Comparison of ENCODE assay signal across 24 cellular contexts in genomic region chr16:81026429-81026828, GRCh38. TPM values are rescaled to one million over a fixed set of nuclear protein-coding genes. Genes with fewer than 3 reads are reported as not detected.
A peak's percentile ranks its signal among the peaks of the same experiment; 100 is the strongest.
DNase-seq lines count a peak whose midpoint lies in the region; ATAC-seq, FAIRE-seq and TF ChIP-seq lines count a peak whose summit lies in the region.
"Had no signal": no experiment of that assay in that cellular context is flagged by ENCODE, and none has a peak within 500 bp of the region (broad histone marks: within the 10 kb centered on the region; RNA-seq: fewer than 3 reads in every experiment).

No MANE protein-coding gene starts in this region.

- no peak overlapping the region for H3K4me2 ChIP-seq in IMR-90 (ENCODE audit: low read depth, low read length)
- no peak overlapping the region for H3K4me2 ChIP-seq in K562 (ENCODE audit: insufficient read depth, low read length)
- H3K4me2 ChIP-seq: BLaER1 had no signal

- no peak overlapping the region for H2BK15ac ChIP-seq in IMR-90 (ENCODE audit: low read depth, low read length)

- no peak for TF ChIP-seq RAD21 in IMR-90 (IDR thresholded peaks at IDR 0.05; ENCODE audit: low read length)
- no peak for TF ChIP-seq RAD21 in K562 (CRISPR knock-in tag; conservative IDR thresholded peaks at IDR 0.05 in 1 of 2, IDR thresholded peaks at IDR 0.05 in 1 of 2)

- no peak for TF ChIP-seq CTCF in IMR-90 (conservative IDR thresholded peaks at IDR 0.05; ENCODE audit: low read depth, low read length)
- TF ChIP-seq CTCF in K562 (IDR thresholded peaks at IDR 0.05 in 2 of 3, conservative IDR thresholded peaks at IDR 0.05 in 1 of 3; ENCODE audit: insufficient read depth in 2 of 3, low read depth in 1 of 3, low read length in 3 of 3), result no peak

- H2AFZ ChIP-seq in IMR-90 (replicated peaks; ENCODE audit: low read length, poor library complexity) (no peak overlapping the region), K562 (ENCODE audit: low read depth, low read length) (no peak overlapping the region)

- TF ChIP-seq POLR2A in IMR-90 (IDR thresholded peaks at IDR 0.05; ENCODE audit: low read depth, low read length), result no peak
- TF ChIP-seq POLR2A in K562 (conservative IDR thresholded peaks at IDR 0.05), result no peak

- H3K36me3 ChIP-seq in IMR-90 (ENCODE audit: control insufficient read depth, insufficient read depth, low read length) (peaks cover 6% of the 10 kb centered on the region), K562 (ENCODE audit: control insufficient read depth, insufficient read depth, low read length) (peaks cover 77% of the 10 kb centered on the region)

- no peak overlapping the region for H4K8ac ChIP-seq in IMR-90 (ENCODE audit: low read depth in 2 of 2, low read length in 2 of 2)

- ATAC-seq in IMR-90 (ENCODE audit: low read depth) (no peak), K562 (no peak), HG02588 (IDR thresholded peaks at IDR 0.05; ENCODE audit: unreplicated experiment) (no peak), GM21717 (IDR thresholded peaks at IDR 0.05; ENCODE audit: unreplicated experiment) (no peak)

- no peaks in the 10 kb centered on the region for H3K9me3 ChIP-seq in IMR-90 (ENCODE audit: control insufficient read depth, insufficient read depth, low read length)
- H3K9me3 ChIP-seq in K562 (replicated peaks; ENCODE audit: control insufficient read depth, insufficient read depth, low read depth, low read length), result no peaks in the 10 kb centered on the region
- H3K9me3 ChIP-seq: BE2C, BLaER1 had no signal

- POLR2A ChIA-PET in IMR-90 (lab: Charles Lee; ENCODE audit: unreplicated experiment) (no interaction called here), K562 (lab: Yijun Ruan, JAX) (no interaction called here)

- H3K4me3 ChIP-seq in IMR-90 (ENCODE audit: insufficient read depth, low read depth, low read length) (no peak overlapping the region), K562 (no peak overlapping the region)
- H3K4me3 ChIP-seq: BLaER1 had no signal

- no peak overlapping the region for H3K4ac ChIP-seq in IMR-90 (ENCODE audit: low read depth, low read length)

- H3K79me2 ChIP-seq in K562 (ENCODE audit: control insufficient read depth, insufficient read depth, low read length), result no peaks in the 10 kb centered on the region

- FAIRE-seq in G401.6 (lab: Jason Lieb, UNC) (peak; percentile 64), K562 (lab: Jason Lieb, UNC) (no peak)
- FAIRE-seq: A204.1, GM12891 had no signal

- H4K5ac ChIP-seq in IMR-90 (ENCODE audit: low read depth, low read length), result no peak overlapping the region

- dilution Hi-C loops in IMR-90 (cut with HindIII; ENCODE audit: low sequenced_read_pairs, unreplicated experiment), result no loop called here

- no peak overlapping the region for H3K18ac ChIP-seq in IMR-90 (ENCODE audit: low read depth, low read length)

- WGBS in IMR-90 (ENCODE audit: extremely low coverage in 2 of 2, insufficient read length in 1 of 2), 2 experiments, result no CpG with 5 or more reads among the region's 4 CpGs
- whole genome bisulfite sequencing in K562 (ENCODE audit: insufficient coverage, low coverage, missing lambda C conversion rate), result 79% methylated on average over 4 of the region's 4 CpGs

- no peak for DNase-seq in IMR-90
- no peak for DNase-seq in K562 (ENCODE audit: extremely low read depth in 1 of 4, low spot score in 3 of 4)
- DNase-seq in NCI-H187 (lab: John Stamatoyannopoulos, UW), result no peak
- DNase-seq: 8988T; ACHN; BE2C; C1 segment of cervical spinal cord; CD4-positive, alpha-beta memory T cell; CD4-positive, CD25-positive, alpha-beta regulatory T cell; CD8-positive, alpha-beta memory T cell; COR-L47; DMS 273 treated with DMSO at 0.1 percent for 48 hours; DMS153; DMS53; DMS79; DND-41; EL; GF-D8 had no signal

- intact Hi-C loops in IMR-90 (cut with micrococcal nuclease), result no loop called here
- intact Hi-C loops in K562 (cut with micrococcal nuclease), result no loop called here

- H4K20me1 ChIP-seq in IMR-90 (ENCODE audit: insufficient read depth, low read length) (no peaks in the 10 kb centered on the region), K562 (replicated peaks; ENCODE audit: control insufficient read depth, insufficient read depth, low read length) (no peaks in the 10 kb centered on the region)
- H4K20me1 ChIP-seq: BLaER1 had no signal

- BruUV-seq in IMR-90 (replicated peaks; lab: Mats Ljungman, UMichigan), result no TSS peak
- no TSS peak for BruUV-seq in K562 (replicated peaks; lab: Mats Ljungman, UMichigan)

- H3K27me3 ChIP-seq in IMR-90 (ENCODE audit: control insufficient read depth, insufficient read depth, low read length) (no peaks in the 10 kb centered on the region), K562 (ENCODE audit: control insufficient read depth in 2 of 2, insufficient read depth in 2 of 2, low read length in 2 of 2) (no peaks in the 10 kb centered on the region)
- H3K27me3 ChIP-seq: BE2C, BLaER1 had no signal

- no peak overlapping the region for H3K27ac ChIP-seq in IMR-90 (ENCODE audit: insufficient read depth, low read length)
- H3K27ac ChIP-seq in K562 (ENCODE audit: extremely low read depth, low read depth, low read length), result no peak overlapping the region
- H3K27ac ChIP-seq: BLaER1 had no signal

- 0 out of 4 replicates have a peak, but pooled peaks cover 0 to under 1% of the 10 kb centered on the region in 2 experiments for H3K79me1 ChIP-seq in IMR-90 (ENCODE audit: low read depth in 1 of 2, low read length in 2 of 2)

- H3K9me1 ChIP-seq in IMR-90 (ENCODE audit: insufficient read depth, low read length), result no peaks in the 10 kb centered on the region
- H3K9me1 ChIP-seq in K562 (ENCODE audit: control insufficient read depth, insufficient read depth, low read length), result no peaks in the 10 kb centered on the region

- no peak overlapping the region for H2AK5ac ChIP-seq in IMR-90 (ENCODE audit: low read depth, low read length)

- no peak overlapping the region for H3K56ac ChIP-seq in IMR-90 (ENCODE audit: extremely low read depth, insufficient read depth, low read length)

- H4K91ac ChIP-seq in IMR-90 (ENCODE audit: insufficient read depth, low read depth, low read length), result no peak overlapping the region

- no peak overlapping the region for H2AK9ac ChIP-seq in IMR-90 (replicated peaks; ENCODE audit: low read depth, low read length, poor library complexity)

- H2BK20ac ChIP-seq in IMR-90 (ENCODE audit: low read depth, low read length), result no peak overlapping the region

- H3K23ac ChIP-seq in IMR-90 (ENCODE audit: low read depth, low read length), result no peak overlapping the region

- no peak overlapping the region for H2BK5ac ChIP-seq in IMR-90 (ENCODE audit: low read depth, low read length, poor library complexity, severe bottlenecking)

- CTCF ChIA-PET in IMR-90 (lab: Yijun Ruan, JAX), result no interaction called here
- CTCF ChIA-PET in K562 (lab: Yijun Ruan, JAX; ENCODE audit: low intra/inter-chr PET ratio), result no interaction called here

- H2BK120ac ChIP-seq in IMR-90 (ENCODE audit: low read depth, low read length), result no peak overlapping the region

- no peaks in the 10 kb centered on the region for H3K4me1 ChIP-seq in IMR-90 (ENCODE audit: control insufficient read depth, insufficient read depth, low read length)
- no peaks in the 10 kb centered on the region for H3K4me1 ChIP-seq in K562 (replicated peaks in 1 of 2; ENCODE audit: control insufficient read depth in 2 of 2, insufficient read depth in 2 of 2, low read length in 2 of 2)
- H3K4me1 ChIP-seq: BE2C, BLaER1 had no signal

- TF ChIP-seq EP300 in K562 (IDR thresholded peaks at IDR 0.05; ENCODE audit: low read length), result no peak

- H3K14ac ChIP-seq in IMR-90 (replicated peaks; ENCODE audit: low read depth, low read length), result no peak overlapping the region

- in situ Hi-C loops in IMR-90 (cut with MboI; ENCODE audit: low sequenced_read_pairs), result loop anchor here (25.0 kb wide), 1 partner anchor 711 kb away; no protein-coding TSS in a partner anchor
- in situ Hi-C loops in K562 (cut with MboI), result no loop called here

- H3K9ac ChIP-seq in IMR-90 (ENCODE audit: low read depth, low read length) (no peak overlapping the region), K562 (ENCODE audit: insufficient read depth in 1 of 2, low read depth in 2 of 2, low read length in 2 of 2) (no peak overlapping the region)
- H3K9ac ChIP-seq: BLaER1 had no signal

RNA-seq across cellular contexts. Expression of gene ATMIN, which starts 9.2 kb away (rescaled TPM):
- total RNA-seq in IMR-90 (2012; rRNA removed) (38.9 and 45.9 TPM in 2 replicates), K562 (2014; rRNA removed) (16.5 and 20.5 TPM in 2 replicates), K562 (2014; rRNA removed; fragmentation: Illumina TruSeq; extraction: Trizol) (35.3 and 38.8 TPM in 2 replicates), K562 (2015; rRNA removed; fragmentation: Illumina TruSeq; extraction: Trizol) (39.4 and 40.9 TPM in 2 replicates), K562 (2021) (22.5 and 23.4 TPM in 2 replicates)
- polyA plus RNA-seq in IMR-90 (2012; rRNA removed) (13.5 and 15.8 TPM in 2 replicates), K562 (2011; rRNA removed) (21.3 and 29.2 TPM in 2 replicates), K562 (2014; fragmentation: Illumina TruSeq; extraction: Trizol) (28.1 and 31.3 TPM in 2 replicates), K562 (2014; fragmentation: Nextera tagmentation; extraction: Ambion mirVana) (1 to 10 TPM; 6.7 to 7.8 TPM), K562 (2014; rRNA removed) (15.3 and 19.3 TPM in 2 replicates)
- 5.0 and 5.6 TPM in 2 replicates for polyA plus RNA-seq in IMR-90 (2012; cell fraction: cytosol; rRNA removed)
- 1.9 and 13.6 TPM in 2 replicates for polyA plus RNA-seq in IMR-90 (2012; cell fraction: nucleus; rRNA removed; ENCODE audit: low replicate concordance)
- total RNA-seq in K562 (2011; cell fraction: chromatin; rRNA removed; ENCODE audit: low replicate concordance), result 22.3 and 56.7 TPM in 2 replicates
- 18.6 and 19.5 TPM in 2 replicates for total RNA-seq in K562 (2011; cell fraction: nucleolus; rRNA removed)
- 27.1 and 32.0 TPM in 2 replicates for total RNA-seq in K562 (2011; cell fraction: nucleoplasm; rRNA removed)
- polyA plus RNA-seq in K562 (2011; cell fraction: cytosol; rRNA removed), result 12.2 and 16.4 TPM in 2 replicates
- polyA plus RNA-seq in K562 (2011; cell fraction: nucleus; rRNA removed), result 16.4 and 17.0 TPM in 2 replicates
- 13.7 and 17.9 TPM in 2 replicates for polyA plus RNA-seq in K562 (2012)
- 32.5 and 37.6 TPM in 2 replicates for polyA minus RNA-seq in K562 (2011; rRNA and poly(A)+ RNA removed)
- 8.8 and 16.4 TPM in 2 replicates for polyA minus RNA-seq in K562 (2011; cell fraction: cytosol; rRNA and poly(A)+ RNA removed)
- 13.1 and 24.1 TPM in 2 replicates for polyA minus RNA-seq in K562 (2011; cell fraction: nucleus; rRNA and poly(A)+ RNA removed)

RNA-seq across cellular contexts. Expression of gene CENPN, which starts 19.4 kb away (rescaled TPM):
- total RNA-seq in IMR-90 (2012; rRNA removed), result 22.8 and 34.4 TPM in 2 replicates
- polyA plus RNA-seq in IMR-90 (2012; rRNA removed), result 20.5 and 37.4 TPM in 2 replicates
- polyA plus RNA-seq in IMR-90 (2012; cell fraction: cytosol; rRNA removed), result 3.3 and 7.3 TPM in 2 replicates
- 4.6 and 6.2 TPM in 2 replicates for polyA plus RNA-seq in IMR-90 (2012; cell fraction: nucleus; rRNA removed; ENCODE audit: low replicate concordance)
- total RNA-seq in K562 (2011; cell fraction: chromatin; rRNA removed; ENCODE audit: low replicate concordance), result 44.6 and 60.6 TPM in 2 replicates
- total RNA-seq in K562 (2011; cell fraction: nucleolus; rRNA removed), result 31.3 and 39.4 TPM in 2 replicates
- 28.4 and 36.6 TPM in 2 replicates for total RNA-seq in K562 (2011; cell fraction: nucleoplasm; rRNA removed)
- 64.6 and 140 TPM in 2 replicates for total RNA-seq in K562 (2014; rRNA removed)
- total RNA-seq in K562 (2014; rRNA removed; fragmentation: Illumina TruSeq; extraction: Trizol), result 161 and 186 TPM in 2 replicates
- total RNA-seq in K562 (2015; rRNA removed; fragmentation: Illumina TruSeq; extraction: Trizol), result 103 and 106 TPM in 2 replicates
- total RNA-seq in K562 (2021), result 87.6 and 92.3 TPM in 2 replicates
- 95.8 and 123 TPM in 2 replicates for polyA plus RNA-seq in K562 (2011; rRNA removed)
- 36.0 and 53.1 TPM in 2 replicates for polyA plus RNA-seq in K562 (2011; cell fraction: cytosol; rRNA removed)
- 27.2 and 47.1 TPM in 2 replicates for polyA plus RNA-seq in K562 (2011; cell fraction: nucleus; rRNA removed)
- 92.4 and 304 TPM in 2 replicates for polyA plus RNA-seq in K562 (2012)
- 140 and 158 TPM in 2 replicates for polyA plus RNA-seq in K562 (2014; fragmentation: Illumina TruSeq; extraction: Trizol)
- polyA plus RNA-seq in K562 (2014; fragmentation: Nextera tagmentation; extraction: Ambion mirVana), result 100 to 1,000 TPM; 343 to 384 TPM
- polyA plus RNA-seq in K562 (2014; rRNA removed), result 209 and 279 TPM in 2 replicates
- 92.7 and 93.9 TPM in 2 replicates for polyA minus RNA-seq in K562 (2011; rRNA and poly(A)+ RNA removed)
- polyA minus RNA-seq in K562 (2011; cell fraction: cytosol; rRNA and poly(A)+ RNA removed), result 42.0 and 48.2 TPM in 2 replicates
- polyA minus RNA-seq in K562 (2011; cell fraction: nucleus; rRNA and poly(A)+ RNA removed), result 28.3 and 30.8 TPM in 2 replicates

RNA-seq across cellular contexts. Expression of gene CMC2, which starts 19.7 kb away (rescaled TPM):
- total RNA-seq in IMR-90 (2012; rRNA removed), result 57.0 and 81.4 TPM in 2 replicates
- polyA plus RNA-seq in IMR-90 (2012; rRNA removed), result 104 and 108 TPM in 2 replicates
- polyA plus RNA-seq in IMR-90 (2012; cell fraction: cytosol; rRNA removed), result 75.5 and 109 TPM in 2 replicates
- polyA plus RNA-seq in IMR-90 (2012; cell fraction: nucleus; rRNA removed; ENCODE audit: low replicate concordance), result 19.9 and 36.3 TPM in 2 replicates
- total RNA-seq in K562 (2011; cell fraction: chromatin; rRNA removed; ENCODE audit: low replicate concordance), result 47.9 and 97.0 TPM in 2 replicates
- total RNA-seq in K562 (2011; cell fraction: nucleolus; rRNA removed), result 47.9 and 67.9 TPM in 2 replicates
- total RNA-seq in K562 (2011; cell fraction: nucleoplasm; rRNA removed), result 50.2 and 70.3 TPM in 2 replicates
- 122 and 192 TPM in 2 replicates for total RNA-seq in K562 (2014; rRNA removed)
- 144 and 165 TPM in 2 replicates for total RNA-seq in K562 (2014; rRNA removed; fragmentation: Illumina TruSeq; extraction: Trizol)
- 124 and 143 TPM in 2 replicates for total RNA-seq in K562 (2015; rRNA removed; fragmentation: Illumina TruSeq; extraction: Trizol)
- 166 and 189 TPM in 2 replicates for total RNA-seq in K562 (2021)
- 224 and 304 TPM in 2 replicates for polyA plus RNA-seq in K562 (2011; rRNA removed)
- polyA plus RNA-seq in K562 (2011; cell fraction: cytosol; rRNA removed), result 185 and 294 TPM in 2 replicates
- 100 and 142 TPM in 2 replicates for polyA plus RNA-seq in K562 (2011; cell fraction: nucleus; rRNA removed)
- 144 and 242 TPM in 2 replicates for polyA plus RNA-seq in K562 (2012)
- 172 and 255 TPM in 2 replicates for polyA plus RNA-seq in K562 (2014; fragmentation: Illumina TruSeq; extraction: Trizol)
- polyA plus RNA-seq in K562 (2014; fragmentation: Nextera tagmentation; extraction: Ambion mirVana), result 100 to 1,000 TPM; 434 to 501 TPM
- polyA plus RNA-seq in K562 (2014; rRNA removed), result 230 and 250 TPM in 2 replicates
- 73.7 and 81.3 TPM in 2 replicates for polyA minus RNA-seq in K562 (2011; rRNA and poly(A)+ RNA removed)
- polyA minus RNA-seq in K562 (2011; cell fraction: cytosol; rRNA and poly(A)+ RNA removed), result 37.5 and 45.1 TPM in 2 replicates
- 59.8 and 62.9 TPM in 2 replicates for polyA minus RNA-seq in K562 (2011; cell fraction: nucleus; rRNA and poly(A)+ RNA removed)

RNA-seq across cellular contexts. Expression of gene C16orf46, which starts 50.6 kb away (rescaled TPM):
- under 0.01 and 0.72 TPM in 2 replicates for total RNA-seq in IMR-90 (2012; rRNA removed)
- polyA plus RNA-seq in IMR-90 (2012; rRNA removed), result 0.27 and 0.55 TPM in 2 replicates
- polyA plus RNA-seq in IMR-90 (2012; cell fraction: cytosol; rRNA removed), result 0.23 TPM in 1 of 2 replicates, not detected in the other
- 0.25 TPM in 1 of 2 replicates, not detected in the other for polyA plus RNA-seq in IMR-90 (2012; cell fraction: nucleus; rRNA removed; ENCODE audit: low replicate concordance)
- total RNA-seq in K562 (2011; cell fraction: chromatin; rRNA removed; ENCODE audit: low replicate concordance), result 1.1 and 1.4 TPM in 2 replicates
- total RNA-seq in K562 (2011; cell fraction: nucleolus; rRNA removed), result 0.26 and 0.67 TPM in 2 replicates
- total RNA-seq in K562 (2011; cell fraction: nucleoplasm; rRNA removed), result 0.53 and 0.81 TPM in 2 replicates
- 0.54 TPM in 1 of 2 replicates, not detected in the other for total RNA-seq in K562 (2014; rRNA removed)
- total RNA-seq in K562 (2014; rRNA removed; fragmentation: Illumina TruSeq; extraction: Trizol), result 0.19 TPM in 1 of 2 replicates, not detected in the other
- 0.23 and 0.33 TPM in 2 replicates for total RNA-seq in K562 (2015; rRNA removed; fragmentation: Illumina TruSeq; extraction: Trizol)
- total RNA-seq in K562 (2021), result 0.47 and 1.0 TPM in 2 replicates
- 0.35 and 0.36 TPM in 2 replicates for polyA plus RNA-seq in K562 (2011; rRNA removed)
- 0.62 and 0.63 TPM in 2 replicates for polyA plus RNA-seq in K562 (2011; cell fraction: cytosol; rRNA removed)
- 0.31 and 1.1 TPM in 2 replicates for polyA plus RNA-seq in K562 (2011; cell fraction: nucleus; rRNA removed)
- polyA plus RNA-seq in K562 (2012), result 0.98 and 1.7 TPM in 2 replicates
- 0.98 TPM in 1 of 2 replicates, not detected in the other for polyA plus RNA-seq in K562 (2014; fragmentation: Illumina TruSeq; extraction: Trizol)
- polyA plus RNA-seq in K562 (2014; fragmentation: Nextera tagmentation; extraction: Ambion mirVana), result under 1 TPM; 0.10 to 0.13 TPM
- 0.52 and 1.7 TPM in 2 replicates for polyA plus RNA-seq in K562 (2014; rRNA removed)
- 0.18 TPM in 1 of 2 replicates, not detected in the other for polyA minus RNA-seq in K562 (2011; rRNA and poly(A)+ RNA removed)
- not detected in 2 replicates for polyA minus RNA-seq in K562 (2011; cell fraction: cytosol; rRNA and poly(A)+ RNA removed)
- polyA minus RNA-seq in K562 (2011; cell fraction: nucleus; rRNA and poly(A)+ RNA removed), result not detected in 2 replicates
- total RNA-seq: CD4-positive, CD25-positive, alpha-beta regulatory T cell had no signal
